ENCODE assay signal across 21 cellular contexts in genomic region chr7:44077681-44078091, GRCh38. TPM values are rescaled to one million over a fixed set of nuclear protein-coding genes. Genes with fewer than 3 reads are reported as not detected.
DNase-seq lines count a peak whose midpoint lies in the region; ATAC-seq and TF ChIP-seq lines count a peak whose summit lies in the region.
"Had no signal": no experiment of that assay in that cellular context is flagged by ENCODE, and none has a peak within 500 bp of the region (broad histone marks: within the 10 kb centered on the region; RNA-seq: fewer than 3 reads in every experiment).

No MANE protein-coding gene starts in this region.

- no peak for TF ChIP-seq POLR2A in thyroid gland (IDR thresholded peaks at IDR 0.05)

- no peaks in the 10 kb centered on the region for H3K27me3 ChIP-seq in thyroid gland
- H3K27me3 ChIP-seq: ascending aorta, esophagus squamous epithelium had no signal

- H3K4me1 Mint-ChIP-seq in activated naive CD4-positive, alpha-beta T cell treated with anti-CD3 and anti-CD28 coated beads for 36 hours (ENCODE audit: low read depth): peaks cover 30% of the 10 kb centered on the region
- peaks cover 64% of the 10 kb centered on the region for H3K4me1 Mint-ChIP-seq in activated CD8-positive, alpha-beta T cell treated with anti-CD3 and anti-CD28 coated beads, Interleukin-2, amount 10 ng/mL, durations not matched to agents 7 days and 5 days (ENCODE audit: low read depth)
- peaks cover 22% of the 10 kb centered on the region for H3K4me1 Mint-ChIP-seq in memory B cell

- no peak for DNase-seq in activated naive CD4-positive, alpha-beta T cell treated with anti-CD3 and anti-CD28 coated beads for 36 hours
- DNase-seq in activated naive CD4-positive, alpha-beta T cell treated with Interleukin-2 at 50 U/mL for 16 hours: no peak
- no peak for DNase-seq in activated CD8-positive, alpha-beta T cell treated with anti-CD3 and anti-CD28 coated beads, Interleukin-2, amount 10 ng/mL, durations not matched to agents 7 days and 5 days
- DNase-seq in memory B cell (ENCODE audit: low spot score in 2 of 2) (no peak), thyroid gland (no peak), SW480 (ENCODE audit: low spot score) (no peak), HuH-7 (ENCODE audit: low spot score) (no peak)
- no peak for DNase-seq in effector CD8-positive, alpha-beta T cell (lab: John Stamatoyannopoulos, UW)
- DNase-seq: DMS 273 treated with DMSO at 0.1 percent for 48 hours; esophagus squamous epithelium; mammary epithelial cell; NCI-H187; NCI-H748 treated with DMSO at 0.1 percent for 48 hours; stimulated activated CD4-positive, alpha-beta T cell treated with anti-CD3 and anti-CD28 coated beads, Interleukin-12 subunit alpha, Interleukin-12 subunit beta, amount 100 ng/mL, for 4 hours; T-helper 9 cell had no signal

- peaks cover 28 to 48% of the 10 kb centered on the region in 2 donors for H3K36me3 ChIP-seq in thyroid gland

- H3K9me3 ChIP-seq in thyroid gland: no peaks in the 10 kb centered on the region
- H3K9me3 ChIP-seq: ascending aorta, esophagus squamous epithelium, thoracic aorta had no signal

- peaks cover 27 to 52% of the 10 kb centered on the region in 2 donors for H3K4me1 ChIP-seq in thyroid gland

- H3K4me3 Mint-ChIP-seq in activated naive CD4-positive, alpha-beta T cell treated with anti-CD3 and anti-CD28 coated beads for 36 hours: no peak overlapping the region
- no peak overlapping the region for H3K4me3 Mint-ChIP-seq in activated CD8-positive, alpha-beta T cell treated with anti-CD3 and anti-CD28 coated beads, Interleukin-2, amount 10 ng/mL, durations not matched to agents 7 days and 5 days
- H3K4me3 Mint-ChIP-seq in memory B cell: no peak overlapping the region
- H3K4me3 Mint-ChIP-seq: dendritic cell treated with granulocyte-macrophage colony-stimulating factor and Interleukin-4, amounts not matched to agents 40 ng/mL and 50 ng/mL, for 4 days had no signal

- no peak for ATAC-seq in activated CD8-positive, alpha-beta T cell treated with anti-CD3 and anti-CD28 coated beads, Interleukin-2, amount 10 ng/mL, durations not matched to agents 7 days and 5 days
- ATAC-seq in memory B cell (ENCODE audit: low read depth): no peak

- POLR2A ChIA-PET in activated CD8-positive, alpha-beta T cell treated with anti-CD3 and anti-CD28 coated beads, Interleukin-2, amount 10 ng/mL, durations not matched to agents 7 days and 5 days (lab: Charles Lee): interaction anchor here (1.1 to 4.3 kb wide), 2 partner anchors 12 to 33 kb away, joined by 4 to 17 read pairs; partner anchors contain the start of genes DBNL and PGAM2

- CTCF ChIA-PET in activated naive CD4-positive, alpha-beta T cell treated with anti-CD3 and anti-CD28 coated beads for 36 hours (lab: Charles Lee): no interaction called here
- CTCF ChIA-PET in activated CD8-positive, alpha-beta T cell treated with anti-CD3 and anti-CD28 coated beads, Interleukin-2, amount 10 ng/mL, durations not matched to agents 7 days and 5 days (lab: Charles Lee): no interaction called here

- H3K36me3 Mint-ChIP-seq in activated naive CD4-positive, alpha-beta T cell treated with anti-CD3 and anti-CD28 coated beads for 36 hours (ENCODE audit: low read depth): peaks cover 41% of the 10 kb centered on the region
- H3K36me3 Mint-ChIP-seq in activated CD8-positive, alpha-beta T cell treated with anti-CD3 and anti-CD28 coated beads, Interleukin-2, amount 10 ng/mL, durations not matched to agents 7 days and 5 days (ENCODE audit: low read depth): peaks cover 61% of the 10 kb centered on the region
- H3K36me3 Mint-ChIP-seq in memory B cell: peaks cover 18% of the 10 kb centered on the region

- H3K27me3 Mint-ChIP-seq in activated naive CD4-positive, alpha-beta T cell treated with anti-CD3 and anti-CD28 coated beads for 36 hours (ENCODE audit: low read depth): no peaks in the 10 kb centered on the region
- no peaks in the 10 kb centered on the region for H3K27me3 Mint-ChIP-seq in activated CD8-positive, alpha-beta T cell treated with anti-CD3 and anti-CD28 coated beads, Interleukin-2, amount 10 ng/mL, durations not matched to agents 7 days and 5 days (ENCODE audit: low read depth)
- H3K27me3 Mint-ChIP-seq in memory B cell: no peaks in the 10 kb centered on the region
- H3K27me3 Mint-ChIP-seq: dendritic cell treated with granulocyte-macrophage colony-stimulating factor and Interleukin-4, amounts not matched to agents 40 ng/mL and 50 ng/mL, for 4 days had no signal

- WGBS in thyroid gland, 2 donors: 83 to 87% methylated on average over 5 of the region's 5 CpGs

- intact Hi-C loops in activated naive CD4-positive, alpha-beta T cell treated with anti-CD3 and anti-CD28 coated beads for 36 hours (cut with micrococcal nuclease): no loop called here
- intact Hi-C loops in thyroid gland (cut with DNase I): loop anchor here (5.0 kb wide), 1 partner anchor 40 kb away; no protein-coding TSS in a partner anchor

- peak overlapping the region in 2 of 3 donors; percentile 60 to 62 for H3K27ac ChIP-seq in thyroid gland
- H3K27ac ChIP-seq: thoracic aorta had no signal

- no peaks in the 10 kb centered on the region for H3K9me3 Mint-ChIP-seq in activated naive CD4-positive, alpha-beta T cell treated with anti-CD3 and anti-CD28 coated beads for 36 hours
- no peaks in the 10 kb centered on the region for H3K9me3 Mint-ChIP-seq in activated CD8-positive, alpha-beta T cell treated with anti-CD3 and anti-CD28 coated beads, Interleukin-2, amount 10 ng/mL, durations not matched to agents 7 days and 5 days (ENCODE audit: insufficient read depth)
- H3K9me3 Mint-ChIP-seq in memory B cell: no peaks in the 10 kb centered on the region
- H3K9me3 Mint-ChIP-seq: dendritic cell treated with granulocyte-macrophage colony-stimulating factor and Interleukin-4, amounts not matched to agents 40 ng/mL and 50 ng/mL, for 4 days had no signal

- peak overlapping the region; percentile 34 for H3K27ac Mint-ChIP-seq in activated naive CD4-positive, alpha-beta T cell treated with anti-CD3 and anti-CD28 coated beads for 36 hours
- peak overlapping the region; percentile 82 for H3K27ac Mint-ChIP-seq in activated CD8-positive, alpha-beta T cell treated with anti-CD3 and anti-CD28 coated beads, Interleukin-2, amount 10 ng/mL, durations not matched to agents 7 days and 5 days
- H3K27ac Mint-ChIP-seq in memory B cell: peak overlapping the region; percentile 69

- TF ChIP-seq CTCF in thyroid gland (IDR thresholded peaks at IDR 0.05): no peak

- no peak overlapping the region for H3K4me3 ChIP-seq in thyroid gland (replicated peaks in 1 of 3)
- H3K4me3 ChIP-seq: ascending aorta, esophagus squamous epithelium, thoracic aorta had no signal

RNA-seq across cellular contexts. Expression of gene POLM, which starts 4.6 kb away (rescaled TPM):
- total RNA-seq in activated naive CD4-positive, alpha-beta T cell treated with anti-CD3 and anti-CD28 coated beads for 36 hours: 10 to 100 TPM; 27.1 to 29.4 TPM
- 10 to 100 TPM; 37.3 to 37.9 TPM for total RNA-seq in activated CD8-positive, alpha-beta T cell treated with anti-CD3 and anti-CD28 coated beads, Interleukin-2, amount 10 ng/mL, durations not matched to agents 7 days and 5 days
- total RNA-seq in thyroid gland: 10 to 100 TPM; 51.1 to 85.0 (median 58.2) TPM

RNA-seq across cellular contexts. Expression of gene PGAM2, which starts 12.3 kb away (rescaled TPM):
- total RNA-seq in activated naive CD4-positive, alpha-beta T cell treated with anti-CD3 and anti-CD28 coated beads for 36 hours: under 1 TPM in 1 of 2 experiments, not detected in 1; 0.24 TPM
- under 1 TPM; 0.34 to 0.68 TPM for total RNA-seq in activated CD8-positive, alpha-beta T cell treated with anti-CD3 and anti-CD28 coated beads, Interleukin-2, amount 10 ng/mL, durations not matched to agents 7 days and 5 days
- total RNA-seq in thyroid gland: 10 to 100 TPM in 2 of 4 donors, 1 to 10 TPM in 2; 2.2 to 28.0 (median 9.1) TPM
- total RNA-seq: activated CD8-positive, alpha-beta memory T cell treated with anti-CD3 and anti-CD28 coated beads for 36 hours; ascending aorta; LHCN-M2; mammary epithelial cell; omental fat pad had no signal

RNA-seq across cellular contexts. Expression of gene AEBP1, which starts 26.5 kb away (rescaled TPM):
- 10 to 100 TPM; 10.1 to 10.8 TPM for total RNA-seq in activated naive CD4-positive, alpha-beta T cell treated with anti-CD3 and anti-CD28 coated beads for 36 hours
- total RNA-seq in activated CD8-positive, alpha-beta T cell treated with anti-CD3 and anti-CD28 coated beads, Interleukin-2, amount 10 ng/mL, durations not matched to agents 7 days and 5 days: 10 to 100 TPM; 13.0 to 15.7 TPM
- 100 to 1,000 TPM in 1 of 4 donors, 10 to 100 TPM in 3; 38.9 to 151 (median 57.6) TPM for total RNA-seq in thyroid gland
- total RNA-seq: LHCN-M2 had no signal

RNA-seq across cellular contexts. Expression of gene DBNL, which starts 33.2 kb away (rescaled TPM):
- 10 to 100 TPM; 82.3 TPM for total RNA-seq in activated naive CD4-positive, alpha-beta T cell treated with anti-CD3 and anti-CD28 coated beads for 36 hours
- total RNA-seq in activated CD8-positive, alpha-beta T cell treated with anti-CD3 and anti-CD28 coated beads, Interleukin-2, amount 10 ng/mL, durations not matched to agents 7 days and 5 days: 100 to 1,000 TPM; 165 to 166 TPM
- total RNA-seq in thyroid gland: 100 to 1,000 TPM; 108 to 165 (median 138) TPM

RNA-seq across cellular contexts. Expression of gene POLD2, which starts 45.7 kb away (rescaled TPM):
- 100 to 1,000 TPM; 261 to 270 TPM for total RNA-seq in activated naive CD4-positive, alpha-beta T cell treated with anti-CD3 and anti-CD28 coated beads for 36 hours
- total RNA-seq in activated CD8-positive, alpha-beta T cell treated with anti-CD3 and anti-CD28 coated beads, Interleukin-2, amount 10 ng/mL, durations not matched to agents 7 days and 5 days: 100 to 1,000 TPM; 134 to 135 TPM
- total RNA-seq in thyroid gland: 10 to 100 TPM; 48.8 to 65.8 (median 55.1) TPM
